In the genomic region with DNA sequence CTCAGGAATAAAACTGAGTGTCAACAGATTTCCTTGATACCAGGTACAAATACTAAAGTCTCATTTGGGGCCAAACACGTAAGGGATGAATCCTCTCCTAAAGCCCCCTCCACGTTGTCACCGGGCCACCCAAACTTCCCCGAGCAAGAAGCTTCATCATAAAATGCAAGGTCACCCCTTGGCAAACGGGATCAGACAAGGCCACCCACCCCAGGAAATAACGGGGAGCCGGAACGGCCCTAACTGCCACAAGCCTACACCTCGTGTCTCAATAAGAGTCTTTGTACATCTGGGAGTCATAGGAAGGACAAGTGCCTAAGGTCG, we compare ENCODE assay signal across 8 cellular contexts. TPM values are rescaled to one million over a fixed set of nuclear protein-coding genes. Genes with fewer than 3 reads are reported as not detected.
A peak's percentile ranks its signal among the peaks of the same experiment; 100 is the strongest.
DNase-seq lines count a peak whose midpoint lies in the region; ATAC-seq and TF ChIP-seq lines count a peak whose summit lies in the region.

No MANE protein-coding gene starts in this region.

- peak overlapping the region; percentile 93 to 97 (median 96) for H3K27ac ChIP-seq in body of pancreas
- peak overlapping the region; percentile 90 to 98 (median 94) for H3K27ac ChIP-seq in upper lobe of left lung

- no peaks in the 10 kb centered on the region for H3K27me3 ChIP-seq in body of pancreas
- no peaks in the 10 kb centered on the region for H3K27me3 ChIP-seq in upper lobe of left lung

- H3K4me3 ChIP-seq in body of pancreas, result peak overlapping the region; percentile 85 to 99
- H3K4me3 ChIP-seq in lower leg skin (ENCODE audit: low read depth, poor library complexity, severe bottlenecking), result peak overlapping the region; percentile 99
- H3K4me3 ChIP-seq in upper lobe of left lung, result peak overlapping the region; percentile 73 to 91 (median 86)

- H3K9me3 ChIP-seq in body of pancreas (no peaks in the 10 kb centered on the region), upper lobe of left lung (no peaks in the 10 kb centered on the region)

- H3K36me3 ChIP-seq in body of pancreas (replicated peaks in 1 of 2; ENCODE audit: insufficient read depth in 1 of 2, low read depth in 2 of 2) (peaks cover 21 to 37% of the 10 kb centered on the region in 2 donors), upper lobe of left lung (peaks cover 43 to 49% (median 47%) of the 10 kb centered on the region in 4 donors)

- TF ChIP-seq POLR2A in body of pancreas (IDR thresholded peaks at IDR 0.05) (no peak), lower leg skin (IDR thresholded peaks at IDR 0.05) (no peak), upper lobe of left lung (IDR thresholded peaks at IDR 0.05) (no peak)

- 0 to 2% methylated on average over 8 to 10 of the region's 10 CpGs for WGBS in body of pancreas, 2 donors
- 1 to 2% methylated on average over 10 of the region's 10 CpGs for WGBS in lower leg skin, 2 donors
- WGBS in upper lobe of left lung, 2 donors, result 0% methylated on average over 6 to 10 of the region's 10 CpGs

- H3K4me1 ChIP-seq in body of pancreas (peaks cover 56% of the 10 kb centered on the region), upper lobe of left lung (peaks cover 39 to 66% (median 42%) of the 10 kb centered on the region in 4 donors)

- TF ChIP-seq EP300 in upper lobe of left lung (IDR thresholded peaks at IDR 0.05), result no peak

- intact Hi-C loops in body of pancreas (cut with DNase I), result no loop called here
- intact Hi-C loops in lower leg skin (cut with DNase I; ENCODE audit: low total_unique reads), result no loop called here

- peak; percentile 76 for DNase-seq in activated effector memory CD4-positive, alpha-beta T cell treated with anti-CD3 and anti-CD28 coated beads, Interleukin-2, amount 50 U/mL, for 16 hours
- DNase-seq in activated effector memory CD4-positive, alpha-beta T cell treated with Interleukin-2 at 50 U/mL for 16 hours, result no peak
- DNase-seq in body of pancreas (peak in 1 of 4 donors; percentile 25), lower leg skin (ENCODE audit: low spot score in 2 of 2) (peak in 1 of 2 donors; percentile 17), upper lobe of left lung (no peak), AG08396 (ENCODE audit: low spot score) (no peak), DMS114 treated with DMSO at 0.1 percent for 48 hours (lab: John Stamatoyannopoulos, UW; ENCODE audit: unreplicated experiment) (no peak)
- no peak for DNase-seq in stimulated activated CD8-positive, alpha-beta memory T cell treated with anti-CD3 and anti-CD28 coated beads, Interleukin-4, amount 100 ng/mL, for 48 hours

- no peak for TF ChIP-seq CTCF in body of pancreas (IDR thresholded peaks at IDR 0.05)
- no peak for TF ChIP-seq CTCF in lower leg skin (IDR thresholded peaks at IDR 0.05)
- no peak for TF ChIP-seq CTCF in upper lobe of left lung (IDR thresholded peaks at IDR 0.05)

- peak; percentile 1 for ATAC-seq in body of pancreas
- ATAC-seq in upper lobe of left lung (ENCODE audit: low FRiP score in 2 of 2), result no peak

RNA-seq across cellular contexts. Expression of gene EEF2, which starts 0.7 kb away (rescaled TPM):
- total RNA-seq in body of pancreas (1,000 to 10,000 TPM; 1,656 to 1,704 TPM), lower leg skin (1,000 to 10,000 TPM; 2,068 to 2,517 (median 2,443) TPM), upper lobe of left lung (1,000 to 10,000 TPM; 1,167 to 2,562 (median 1,758) TPM)

RNA-seq across cellular contexts. Expression of gene DAPK3, which starts 13.6 kb away (rescaled TPM):
- total RNA-seq in body of pancreas (10 to 100 TPM; 44.5 to 47.7 TPM), lower leg skin (10 to 100 TPM; 75.6 to 90.9 (median 82.2) TPM), upper lobe of left lung (100 to 1,000 TPM in 1 of 6 donors, 10 to 100 TPM in 5; 54.3 to 107 (median 80.6) TPM)

RNA-seq across cellular contexts. Expression of gene PIAS4, which starts 23.0 kb away (rescaled TPM):
- total RNA-seq in body of pancreas (10 to 100 TPM; 12.7 to 17.1 TPM), lower leg skin (10 to 100 TPM; 20.8 to 35.1 (median 26.9) TPM), upper lobe of left lung (10 to 100 TPM; 13.7 to 53.4 (median 21.9) TPM)

RNA-seq across cellular contexts. Expression of gene NMRK2, which starts 51.7 kb away (rescaled TPM):
- total RNA-seq in body of pancreas (not detected), lower leg skin (not detected), upper lobe of left lung (not detected)
